In genomic region chr3:41274944-41275668, GRCh38 we compare ENCODE assay signal across 1 cellular context.
TF ChIP-seq lines count a peak whose summit lies in the region.

No MANE protein-coding gene starts in this region.

TF ChIP-seq in HCT116, 20 proteins besides CTCF, POLR2A, EP300 and RAD21 (continued from another document):
- TF ChIP-seq JUND (IDR thresholded peaks at IDR 0.05) (no peak), EZH2phosphoT487 (IDR thresholded peaks at IDR 0.05; ENCODE audit: borderline replicate concordance) (no peak), CBX3 (IDR thresholded peaks at IDR 0.05; ENCODE audit: low read depth) (no peak), SP1 (IDR thresholded peaks at IDR 0.05; ENCODE audit: low read depth) (no peak), ZBTB33 (IDR thresholded peaks at IDR 0.05; ENCODE audit: extremely low read depth, insufficient replicate concordance, low read length) (no peak), EGR1 (IDR thresholded peaks at IDR 0.05; ENCODE audit: low read depth) (no peak)
